17 cellular contexts compared by ENCODE assay signal in genomic region chr9:110410926-110411325, GRCh38.
"Had no signal": no experiment of that assay in that cellular context is flagged by ENCODE, and none has a peak within 500 bp of the region (broad histone marks: within the 10 kb centered on the region; RNA-seq: fewer than 3 reads in every experiment).

No MANE protein-coding gene starts in this region.

- H3K4me1 ChIP-seq: esophagus muscularis mucosa, foreskin keratinocyte, gastroesophageal sphincter, heart left ventricle, left lung, lower lobe of right lung had no signal

- H3K79me2 ChIP-seq: hepatocyte had no signal

- H2AFZ ChIP-seq: hepatocyte had no signal

- H3K36me3 ChIP-seq: left lung had no signal

- H3K27ac ChIP-seq: coronary artery, dorsolateral prefrontal cortex, esophagus muscularis mucosa, foreskin keratinocyte, gastroesophageal sphincter, heart left ventricle, hepatocyte, left lung, lower lobe of right lung had no signal

- H3K4me2 ChIP-seq: hepatocyte had no signal

- H3K4me3 ChIP-seq: coronary artery, dorsolateral prefrontal cortex, esophagus muscularis mucosa, gastroesophageal sphincter, heart left ventricle, hepatocyte, left lung, lower lobe of right lung, mucosa of descending colon had no signal

- H3K27me3 ChIP-seq: dorsolateral prefrontal cortex, esophagus muscularis mucosa, gastroesophageal sphincter, heart left ventricle, hepatocyte, left lung had no signal

- DNase-seq: dermis blood vessel endothelial cell; dorsolateral prefrontal cortex; effector CD4-positive, alpha-beta T cell; effector memory CD4-positive, alpha-beta T cell; foreskin keratinocyte; heart left ventricle; left cardiac atrium; left lung; left ventricle myocardium superior; lower lobe of right lung; mesenchymal stem cell; mucosa of descending colon; naive B cell had no signal

- H3K9me3 ChIP-seq: esophagus muscularis mucosa, gastroesophageal sphincter, heart left ventricle, left lung, lower lobe of right lung, mucosa of descending colon had no signal

- ATAC-seq: foreskin keratinocyte, gastroesophageal sphincter, heart left ventricle, left cardiac atrium, left lung, left ventricle myocardium superior, lower lobe of right lung, mucosa of descending colon had no signal
